8 cellular contexts compared by ENCODE assay signal in the genomic region with DNA sequence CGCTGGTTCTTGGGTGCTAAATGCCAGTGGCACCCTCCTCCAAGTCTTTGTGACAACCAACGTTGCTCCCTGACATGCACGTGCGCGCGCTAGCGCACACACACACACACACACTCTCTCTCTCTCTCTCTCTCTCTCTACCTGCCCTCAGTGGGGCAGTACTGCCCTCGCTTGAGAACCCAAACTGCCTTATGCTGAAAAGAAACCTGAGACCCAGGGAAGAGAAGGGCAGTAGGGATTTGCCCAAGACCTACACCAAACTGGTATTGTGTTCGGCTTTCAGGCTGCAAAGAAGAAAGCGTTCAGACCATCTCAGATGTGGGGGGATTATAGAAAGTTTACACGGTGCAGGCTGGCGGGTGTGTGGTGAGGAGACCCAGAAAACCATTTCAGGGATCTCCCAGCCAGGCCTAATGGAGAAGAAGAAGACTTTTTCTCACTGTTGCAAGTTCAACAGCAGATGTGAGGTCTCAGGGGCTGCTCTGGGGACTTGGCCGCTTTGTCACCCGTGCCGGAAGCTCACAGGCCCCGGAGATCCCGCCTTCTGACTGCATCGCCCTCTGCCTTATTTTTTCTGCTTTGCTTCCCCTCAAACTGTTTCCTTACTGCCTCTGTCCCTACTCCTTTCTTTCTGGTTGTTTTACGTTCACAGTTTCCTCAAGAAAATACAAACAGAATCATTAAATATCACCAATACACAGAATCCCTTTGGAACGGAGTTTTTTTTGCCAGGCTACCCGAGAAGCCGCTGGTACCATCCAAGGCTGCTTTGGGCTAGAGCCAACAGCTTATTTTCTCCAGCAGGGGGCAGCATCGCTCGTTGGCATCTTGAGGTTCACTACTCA.
DNase-seq lines count a peak whose midpoint lies in the region; ATAC-seq and TF ChIP-seq lines count a peak whose summit lies in the region.

No MANE protein-coding gene starts in this region.

- ATAC-seq in GM19351 (IDR thresholded peaks at IDR 0.05; ENCODE audit: unreplicated experiment) = peak; percentile 65
- ATAC-seq in HG03520 (IDR thresholded peaks at IDR 0.05; ENCODE audit: unreplicated experiment) = peak; percentile 65
- peak; percentile 83 for ATAC-seq in activated CD8-positive, alpha-beta T cell treated with anti-CD3 and anti-CD28 coated beads for 36 hours

- H3K4me1 ChIP-seq in CD4-positive, alpha-beta memory T cell (ENCODE audit: insufficient read depth, low read length) = peaks cover 21% of the 10 kb centered on the region
- H3K4me1 ChIP-seq in endocrine pancreas (ENCODE audit: control insufficient read depth, insufficient read depth, low read length) (no peaks in the 10 kb centered on the region), mucosa of rectum (ENCODE audit: control insufficient read depth in 2 of 2, insufficient read depth in 2 of 2, low read length in 2 of 2) (peaks cover 9 to 10% of the 10 kb centered on the region in 2 donors)

- H3K4me1 Mint-ChIP-seq in CD4-positive, alpha-beta memory T cell = peaks cover 19 to 33% (median 26%) of the 10 kb centered on the region in 4 donors
- H3K4me1 Mint-ChIP-seq in activated CD8-positive, alpha-beta T cell treated with anti-CD3 and anti-CD28 coated beads for 36 hours (ENCODE audit: low read depth) = peaks cover 28% of the 10 kb centered on the region

- no peaks in the 10 kb centered on the region for H3K27me3 ChIP-seq in CD4-positive, alpha-beta memory T cell (ENCODE audit: insufficient read depth, low read length)
- no peaks in the 10 kb centered on the region for H3K27me3 ChIP-seq in endocrine pancreas (ENCODE audit: control insufficient read depth, insufficient read depth, low read length)
- H3K27me3 ChIP-seq in mucosa of rectum (ENCODE audit: control insufficient read depth in 2 of 2, insufficient read depth in 2 of 2, low read length in 2 of 2) = peaks cover 3% of the 10 kb centered on the region in 2 donors

- peak overlapping the region; percentile 58 to 84 for H3K4me3 ChIP-seq in CD4-positive, alpha-beta memory T cell (ENCODE audit: low read length in 2 of 2)
- H3K4me3 ChIP-seq in endocrine pancreas (ENCODE audit: control insufficient read depth, insufficient read depth, low read length) (peak overlapping the region; percentile 94), mucosa of rectum (ENCODE audit: low read length in 2 of 2) (peak overlapping the region; percentile 66 to 85)

- no peaks in the 10 kb centered on the region for H3K36me3 ChIP-seq in CD4-positive, alpha-beta memory T cell (ENCODE audit: insufficient read depth, low read length)
- H3K36me3 ChIP-seq in endocrine pancreas (ENCODE audit: control insufficient read depth, insufficient read depth, low read length) (no peaks in the 10 kb centered on the region), mucosa of rectum (ENCODE audit: control insufficient read depth in 2 of 2, insufficient read depth in 2 of 2, low read length in 2 of 2) (no peaks in the 10 kb centered on the region)

- peaks cover 9 to 42% of the 10 kb centered on the region in 2 donors for H3K27me3 Mint-ChIP-seq in CD4-positive, alpha-beta memory T cell
- H3K27me3 Mint-ChIP-seq in activated CD8-positive, alpha-beta T cell treated with anti-CD3 and anti-CD28 coated beads for 36 hours = peaks cover 23% of the 10 kb centered on the region

- peak overlapping the region; percentile 93 to 100 (median 98) for H3K4me3 Mint-ChIP-seq in CD4-positive, alpha-beta memory T cell
- H3K4me3 Mint-ChIP-seq in activated CD8-positive, alpha-beta T cell treated with anti-CD3 and anti-CD28 coated beads for 36 hours = peak overlapping the region; percentile 86

- H3K9me3 ChIP-seq in CD4-positive, alpha-beta memory T cell (ENCODE audit: control insufficient read depth in 1 of 2, low read length in 2 of 2) = no peaks in the 10 kb centered on the region
- no peaks in the 10 kb centered on the region for H3K9me3 ChIP-seq in endocrine pancreas (ENCODE audit: control insufficient read depth, low read length)
- no peaks in the 10 kb centered on the region for H3K9me3 ChIP-seq in mucosa of rectum (ENCODE audit: control insufficient read depth in 2 of 2, low read length in 2 of 2)

- CTCF ChIA-PET in CD4-positive, alpha-beta memory T cell (lab: Charles Lee; ENCODE audit: partially characterized antibody) = interaction anchor here (0.7 to 3.4 kb wide), 39 partner anchors 9 to 922 kb away, joined by 3 to 24 read pairs (median 4); partner anchors contain the start of genes DHRS7 and PPM1A
- CTCF ChIA-PET in activated CD8-positive, alpha-beta T cell treated with anti-CD3 and anti-CD28 coated beads for 36 hours (lab: Charles Lee) = interaction anchor here (0.6 to 5.1 kb wide), 41 partner anchors 8 to 949 kb away, joined by 3 to 36 read pairs (median 4); partner anchors contain the start of gene PPM1A

- H3K9ac ChIP-seq in endocrine pancreas (ENCODE audit: control insufficient read depth, insufficient read depth, low read length) (peak overlapping the region; percentile 86), mucosa of rectum (ENCODE audit: low read depth in 1 of 2, low read length in 2 of 2) (peak overlapping the region; percentile 62 to 63)

- peak; percentile 93 for TF ChIP-seq CTCF in activated CD8-positive, alpha-beta T cell treated with anti-CD3 and anti-CD28 coated beads for 36 hours (IDR thresholded peaks at IDR 0.05)

- H3K27ac Mint-ChIP-seq in CD4-positive, alpha-beta memory T cell = peak overlapping the region; percentile 75 to 98 (median 95)
- peak overlapping the region; percentile 97 for H3K27ac Mint-ChIP-seq in activated CD8-positive, alpha-beta T cell treated with anti-CD3 and anti-CD28 coated beads for 36 hours

- POLR2A ChIA-PET in CD4-positive, alpha-beta memory T cell (lab: Charles Lee; ENCODE audit: partially characterized antibody) = interaction anchor here (1.1 to 3.8 kb wide), 2 partner anchors 83 to 239 kb away, joined by 4 to 30 read pairs; partner anchors contain the start of gene PPM1A
- POLR2A ChIA-PET in activated CD8-positive, alpha-beta T cell treated with anti-CD3 and anti-CD28 coated beads for 36 hours (lab: Charles Lee) = interaction anchor here (0.7 to 3.2 kb wide), 3 partner anchors 78 to 83 kb away, joined by 3 to 12 read pairs (median 4); partner anchors contain the start of gene PPM1A

- H3K27ac ChIP-seq in CD4-positive, alpha-beta memory T cell (ENCODE audit: low read depth, low read length) = peak overlapping the region; percentile 33
- H3K27ac ChIP-seq in mucosa of rectum (ENCODE audit: low read depth in 2 of 2, low read length in 2 of 2) = peak overlapping the region in 1 of 2 donors; percentile 48

- peaks cover 0 to 4% (median 0%) of the 10 kb centered on the region in 8 donors for H3K9me3 Mint-ChIP-seq in CD4-positive, alpha-beta memory T cell
- H3K9me3 Mint-ChIP-seq in activated CD8-positive, alpha-beta T cell treated with anti-CD3 and anti-CD28 coated beads for 36 hours = no peaks in the 10 kb centered on the region

- peak; percentile 70 to 77 (median 75) for DNase-seq in CD4-positive, alpha-beta memory T cell
- peak; percentile 82 to 93 for DNase-seq in NCI-H526 (lab: John Stamatoyannopoulos, UW)
- peak; percentile 92 for DNase-seq in activated CD8-positive, alpha-beta T cell treated with anti-CD3 and anti-CD28 coated beads for 36 hours
- peak; percentile 53 to 71 for DNase-seq in stimulated activated CD8-positive, alpha-beta memory T cell treated with anti-CD3 and anti-CD28 coated beads, Interleukin-4, amount 100 ng/mL, for 4 hours (ENCODE audit: low read depth in 2 of 2, low spot score in 1 of 2)

- peaks cover 0 to 9% of the 10 kb centered on the region in 2 donors for H3K36me3 Mint-ChIP-seq in CD4-positive, alpha-beta memory T cell
- no peaks in the 10 kb centered on the region for H3K36me3 Mint-ChIP-seq in activated CD8-positive, alpha-beta T cell treated with anti-CD3 and anti-CD28 coated beads for 36 hours (ENCODE audit: low read depth)

- intact Hi-C loops in CD4-positive, alpha-beta memory T cell (cut with micrococcal nuclease) = loop anchor here (1.0 to 10.0 kb wide), 6 partner anchors 34 to 921 kb away; no protein-coding TSS in a partner anchor
- intact Hi-C loops in activated CD8-positive, alpha-beta T cell treated with anti-CD3 and anti-CD28 coated beads for 36 hours (cut with micrococcal nuclease) = loop anchor here (5.0 kb wide), 1 partner anchor 84 kb away; the partner anchor contains the start of gene PPM1A
